In the genomic region with DNA sequence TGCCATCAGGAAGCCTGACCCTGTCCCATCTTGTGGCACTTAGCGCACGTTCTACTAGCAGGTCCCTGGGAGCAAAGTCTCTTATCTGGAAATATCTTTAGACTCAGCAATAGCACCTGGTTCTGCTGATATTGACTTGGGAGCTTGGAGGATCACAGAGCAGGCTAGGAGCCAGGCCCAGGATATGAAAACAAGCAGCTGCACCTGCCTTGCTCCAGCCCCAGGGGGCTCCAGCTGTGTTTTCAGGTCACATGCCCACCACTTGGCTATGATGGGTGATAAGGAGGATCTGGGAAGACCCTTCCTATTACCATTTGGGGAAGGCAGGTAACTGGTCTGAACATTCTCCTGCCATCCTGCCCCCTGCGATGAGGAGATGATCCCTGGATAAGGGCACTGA, we compare ENCODE assay signal across 21 cellular contexts.
DNase-seq lines count a peak whose midpoint lies in the region; ATAC-seq, FAIRE-seq and TF ChIP-seq lines count a peak whose summit lies in the region.
"Had no signal": no experiment of that assay in that cellular context is flagged by ENCODE, and none has a peak within 500 bp of the region (broad histone marks: within the 10 kb centered on the region; RNA-seq: fewer than 3 reads in every experiment).

No MANE protein-coding gene starts in this region.

- no peak overlapping the region for H2AFZ ChIP-seq in MM.1S (ENCODE audit: low read length)
- H2AFZ ChIP-seq in H1 (ENCODE audit: low read length): no peak overlapping the region

- H3K27ac ChIP-seq in MM.1S (ENCODE audit: low read length) (no peak overlapping the region), H1 (ENCODE audit: low read depth, low read length) (no peak overlapping the region)
- H3K27ac ChIP-seq: cardiac muscle cell had no signal

- H3K9me2 ChIP-seq in MM.1S (replicated peaks; ENCODE audit: insufficient read depth, low read length): no peaks in the 10 kb centered on the region

- H3K4me1 ChIP-seq in BE2C (no peaks in the 10 kb centered on the region), MM.1S (ENCODE audit: low read length) (peaks cover 21% of the 10 kb centered on the region), H1 (replicated peaks in 1 of 4; ENCODE audit: control insufficient read depth in 3 of 4, insufficient read depth in 4 of 4, low read length in 3 of 4) (peaks cover 0 to 5% (median 2%) of the 10 kb centered on the region in 4 experiments; a peak in 5 of 7 replicates)

- H3K79me2 ChIP-seq in MM.1S (ENCODE audit: low read length) (no peaks in the 10 kb centered on the region), H1 (ENCODE audit: control insufficient read depth in 1 of 2, insufficient read depth in 2 of 2, low read length in 2 of 2) (no peaks in the 10 kb centered on the region)

- H2BK20ac ChIP-seq in H1 (ENCODE audit: low read length): no peak overlapping the region

- H3K36me3 ChIP-seq in BE2C (no peaks in the 10 kb centered on the region), MM.1S (replicated peaks; ENCODE audit: insufficient read depth, low read length) (no peaks in the 10 kb centered on the region), H1 (ENCODE audit: control insufficient read depth in 2 of 4, insufficient read depth in 4 of 4, low read length in 3 of 4) (no peaks in the 10 kb centered on the region)
- H3K36me3 ChIP-seq: cardiac muscle cell had no signal

- TF ChIP-seq CTCF in BE2C (IDR thresholded peaks at IDR 0.05; ENCODE audit: low read depth, low read length): peak; percentile 35
- peak; percentile 33 for TF ChIP-seq CTCF in GM12864 (IDR thresholded peaks at IDR 0.05; ENCODE audit: low read depth, low read length, missing control alignments)
- peak; percentile 20; the same call in 1 of the 2 replicates for TF ChIP-seq CTCF in MM.1S (IDR thresholded peaks at IDR 0.05; ENCODE audit: low read length)
- TF ChIP-seq CTCF in H1 (IDR thresholded peaks at IDR 0.05; ENCODE audit: control extremely low read depth in 1 of 3, insufficient read depth in 1 of 3, low read depth in 1 of 3, low read length in 3 of 3): peak; percentile 24 to 42 (median 37); a peak in 3 of 4 replicates

- CTCF ChIA-PET in H1 (lab: Charles Lee; ENCODE audit: partially characterized antibody): interaction anchor here (0.7 to 10.4 kb wide), 12 partner anchors 10 to 220 kb away, joined by 3 to 97 read pairs (median 4); no protein-coding TSS in a partner anchor

- H2AK5ac ChIP-seq in H1 (ENCODE audit: low read depth, low read length): no peak overlapping the region

- H2BK5ac ChIP-seq in H1 (ENCODE audit: low read depth, low read length): no peak overlapping the region

- H3K23me2 ChIP-seq in H1 (ENCODE audit: low read depth, low read length): no peaks in the 10 kb centered on the region

- no peak overlapping the region for H3K23ac ChIP-seq in H1 (ENCODE audit: insufficient read length)

- H4K8ac ChIP-seq in H1 (ENCODE audit: extremely low read depth, insufficient read depth, low read length): no peak overlapping the region; the same call in 1 of the 2 replicates

- no peak overlapping the region for H3K9ac ChIP-seq in MM.1S (ENCODE audit: low read length)
- no peak overlapping the region for H3K9ac ChIP-seq in H1 (replicated peaks in 1 of 4; ENCODE audit: extremely low read depth in 1 of 4, low read depth in 3 of 4, low read length in 3 of 4)

- H3K9me3 ChIP-seq in BE2C (no peaks in the 10 kb centered on the region), MM.1S (replicated peaks; ENCODE audit: insufficient read depth, low read length) (no peaks in the 10 kb centered on the region), H1 (ENCODE audit: insufficient read depth in 2 of 2, low read depth in 1 of 2, low read length in 1 of 2) (peaks cover 10 to 12% of the 10 kb centered on the region in 2 experiments; a peak in 3 of 4 replicates)

- H3K4ac ChIP-seq in H1 (replicated peaks; ENCODE audit: insufficient read length, low read depth, low read length): no peak overlapping the region

- H3K27me3 ChIP-seq in BE2C (no peaks in the 10 kb centered on the region), MM.1S (replicated peaks; ENCODE audit: insufficient read depth, low read length) (no peaks in the 10 kb centered on the region), H1 (replicated peaks in 1 of 4; ENCODE audit: control insufficient read depth in 3 of 4, extremely low read depth in 1 of 4, insufficient read depth in 3 of 4, low read length in 3 of 4) (no peaks in the 10 kb centered on the region)
- H3K27me3 ChIP-seq: cardiac muscle cell had no signal

- H3K18ac ChIP-seq in H1 (ENCODE audit: extremely low read depth, low read length): no peak overlapping the region

- no peak overlapping the region for H2BK12ac ChIP-seq in H1 (ENCODE audit: low read depth, low read length)

- H2BK15ac ChIP-seq in H1 (ENCODE audit: low read length): no peak overlapping the region

- H4K20me1 ChIP-seq in MM.1S (ENCODE audit: insufficient read depth, low read length): no peaks in the 10 kb centered on the region
- no peaks in the 10 kb centered on the region for H4K20me1 ChIP-seq in H1 (replicated peaks in 1 of 2; ENCODE audit: control insufficient read depth in 1 of 2, insufficient read depth in 2 of 2, low read length in 2 of 2)

- no peak for TF ChIP-seq POLR2A in H1 (IDR thresholded peaks at IDR 0.05; ENCODE audit: control extremely low read depth in 1 of 2, low read depth in 2 of 2, low read length in 2 of 2)

- H3K79me1 ChIP-seq in H1 (ENCODE audit: low read depth, low read length): no peaks in the 10 kb centered on the region

- no peak for TF ChIP-seq EP300 in H1 (IDR thresholded peaks at IDR 0.05; ENCODE audit: borderline replicate concordance in 1 of 2, low read depth in 2 of 2, low read length in 2 of 2)

- H2BK120ac ChIP-seq in H1 (replicated peaks; ENCODE audit: low read depth, low read length): no peak overlapping the region

- H3K4me3 ChIP-seq in BE2C (ENCODE audit: low read depth, low read length) (no peak overlapping the region), GM12864 (ENCODE audit: low read depth, low read length) (no peak overlapping the region), MM.1S (ENCODE audit: low read length) (no peak overlapping the region), H1 (ENCODE audit: extremely low read depth in 1 of 4, insufficient read depth in 2 of 4, low read depth in 3 of 4, low read length in 4 of 4) (no peak overlapping the region)
- H3K4me3 ChIP-seq: cardiac muscle cell had no signal

- TF ChIP-seq RAD21 in H1 (IDR thresholded peaks at IDR 0.05 in 1 of 2, conservative IDR thresholded peaks at IDR 0.05 in 1 of 2; ENCODE audit: low read depth in 2 of 2, low read length in 2 of 2): peak; percentile 27 to 42; a peak in 2 of 4 replicates

- no peak overlapping the region for H4K5ac ChIP-seq in H1 (ENCODE audit: insufficient read length, low read depth, low read length)

- DNase-seq in BE2C (no peak), GM12864 (ENCODE audit: low read depth) (no peak), MM.1S (no peak), H1 (ENCODE audit: low read depth in 1 of 2, low spot score in 2 of 2) (peak in 1 of 2 experiments; percentile 42)
- DNase-seq: activated CD4-positive, alpha-beta T cell treated with anti-CD3 and anti-CD28 coated beads, Interleukin-2, amount 50 U/mL, for 1 hour; anterior cingulate cortex; DMS153; IMR-90; islet precursor cell; NCI-H1436 treated with DMSO at 0.1 percent for 48 hours; NCI-H526 treated with DMSO at 0.1 percent for 48 hours; right cardiac atrium; stimulated activated CD4-positive, alpha-beta T cell treated with anti-CD3 and anti-CD28 coated beads, Interleukin-4, amount 100 ng/mL, for 4 hours; stimulated activated naive CD8-positive, alpha-beta T cell treated with anti-CD3 and anti-CD28 coated beads, Interleukin-15, Interleukin-2, amounts not matched to agents 100 U/mL and 50 U/mL, for 24 hours had no signal

- H3K56ac ChIP-seq in H1 (replicated peaks; ENCODE audit: insufficient read length, low read depth, low read length): no peak overlapping the region

- FAIRE-seq in H1 (lab: Jason Lieb, UNC): no peak
- FAIRE-seq: endometrium, G401.6, GM12892 had no signal

- WGBS in H1 (ENCODE audit: extremely low coverage in 1 of 2, insufficient coverage in 1 of 2, insufficient read length in 1 of 2, insufficient replicate concordance in 2 of 2, low coverage in 1 of 2, low lambda C conversion rate in 2 of 2, missing lambda C conversion rate in 1 of 2), 2 experiments: 91% methylated on average over 3 of the region's 3 CpGs; no CpG with 5 or more reads in 1 of the 2 experiments

- H3K14ac ChIP-seq in H1 (ENCODE audit: insufficient read length): no peak overlapping the region

- POLR2A ChIA-PET in H1 (lab: Charles Lee; ENCODE audit: partially characterized antibody): no interaction called here

- no peak overlapping the region for H4K91ac ChIP-seq in H1 (replicated peaks; ENCODE audit: insufficient read length, low read length)

- no peak for ATAC-seq in GM19351 (IDR thresholded peaks at IDR 0.05; ENCODE audit: unreplicated experiment)
- no peak for ATAC-seq in GM19463 (IDR thresholded peaks at IDR 0.05; ENCODE audit: unreplicated experiment)
- ATAC-seq in HG02571 (IDR thresholded peaks at IDR 0.05; ENCODE audit: unreplicated experiment): no peak
- ATAC-seq: right cardiac atrium; stimulated activated naive CD8-positive, alpha-beta T cell treated with anti-CD3 and anti-CD28 coated beads, Interleukin-15, Interleukin-2, amounts not matched to agents 100 U/mL and 50 U/mL, for 24 hours had no signal

- no peak overlapping the region for H3K4me2 ChIP-seq in MM.1S (ENCODE audit: low read depth, low read length)
- no peak overlapping the region for H3K4me2 ChIP-seq in H1 (ENCODE audit: insufficient read depth in 1 of 2, low read depth in 2 of 2, low read length in 2 of 2)

- peaks cover 10% of the 10 kb centered on the region for H3F3A ChIP-seq in MM.1S (ENCODE audit: insufficient read depth, low read length)

TF ChIP-seq in H1, 55 proteins besides CTCF, POLR2A, EP300 and RAD21:
- TF ChIP-seq, protein P1, sequence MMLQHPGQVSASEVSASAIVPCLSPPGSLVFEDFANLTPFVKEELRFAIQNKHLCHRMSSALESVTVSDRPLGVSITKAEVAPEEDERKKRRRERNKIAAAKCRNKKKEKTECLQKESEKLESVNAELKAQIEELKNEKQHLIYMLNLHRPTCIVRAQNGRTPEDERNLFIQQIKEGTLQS (IDR thresholded peaks at IDR 0.05; ENCODE audit: insufficient read depth, low read depth, low read length): 0 out of 2 replicates have a peak, but pooled peaks have one; percentile 12
- TF ChIP-seq YY1 (IDR thresholded peaks at IDR 0.05; ENCODE audit: low read depth, low read length): no peak
TF ChIP-seq in H1: peak in this region for 1.
